In the genomic region with DNA sequence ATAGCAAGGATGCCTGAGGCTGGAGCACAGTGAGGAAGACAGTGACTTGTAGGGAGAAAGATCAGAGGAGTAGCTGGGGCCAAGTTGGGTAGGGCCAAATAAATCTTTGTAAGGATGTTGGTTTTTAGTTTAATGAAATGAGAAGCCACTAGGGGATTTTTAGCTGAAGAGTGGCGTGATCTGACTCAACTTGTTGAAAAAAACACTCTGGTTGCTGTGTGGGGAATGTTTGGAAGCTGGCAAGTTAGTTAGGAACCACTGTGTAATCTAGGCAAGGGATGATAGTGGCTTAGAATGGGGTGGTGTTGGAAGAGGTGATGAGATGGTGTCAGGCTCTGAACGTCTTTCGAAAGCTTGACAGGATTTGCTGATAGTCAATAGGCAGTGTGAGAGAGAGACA, we compare ENCODE assay signal across 16 cellular contexts.
"Had no signal": no experiment of that assay in that cellular context is flagged by ENCODE, and none has a peak within 500 bp of the region (broad histone marks: within the 10 kb centered on the region; RNA-seq: fewer than 3 reads in every experiment).

No MANE protein-coding gene starts in this region.

- DNase-seq: activated naive CD4-positive, alpha-beta T cell; activated naive CD8-positive, alpha-beta T cell treated with anti-CD3 and anti-CD28 coated beads, Interleukin-2, amount 10 ng/mL, durations not matched to agents 7 days and 5 days; anterior cingulate cortex; foreskin keratinocyte; immature natural killer cell; lower lobe of right lung; naive B cell; stimulated activated CD4-positive, alpha-beta T cell treated with anti-CD3 and anti-CD28 coated beads, Interleukin-15, amount 100 ng/mL, for 24 hours; stimulated activated CD4-positive, alpha-beta T cell treated with anti-CD3 and anti-CD28 coated beads, Interleukin-4, amount 100 ng/mL, for 1 hour; stimulated activated naive CD4-positive, alpha-beta T cell treated with Interleukin-2 at 50 U/mL for 16 hours; upper lobe of right lung had no signal

- H3K4me2 ChIP-seq: neural progenitor cell had no signal

- H3K79me2 ChIP-seq: parathyroid adenoma had no signal

- H3K36me3 ChIP-seq: cardiac muscle cell, lower lobe of right lung, neural progenitor cell, upper lobe of right lung had no signal

- ATAC-seq: activated CD4-positive, CD25-positive, alpha-beta regulatory T cell treated with anti-CD3 and anti-CD28 coated beads, Interleukin-2, amount 50 U/mL, for 24 hours; foreskin keratinocyte; lower lobe of right lung; upper lobe of right lung had no signal

- FAIRE-seq: endometrium had no signal

- H3K4me3 ChIP-seq: cardiac muscle cell, lower lobe of right lung, neural progenitor cell, upper lobe of right lung had no signal

- H2AFZ ChIP-seq: neural progenitor cell, parathyroid adenoma had no signal

- H3K9ac ChIP-seq: neural progenitor cell, parathyroid adenoma had no signal

- H3K9me3 ChIP-seq: lower lobe of right lung, upper lobe of right lung had no signal

- H3K4me1 ChIP-seq: foreskin keratinocyte, lower lobe of right lung, neural progenitor cell, parathyroid adenoma, upper lobe of right lung had no signal

- H3K27ac ChIP-seq: cardiac muscle cell, foreskin keratinocyte, lower lobe of right lung, neural progenitor cell, parathyroid adenoma, upper lobe of right lung had no signal

- H3K27me3 ChIP-seq: cardiac muscle cell, foreskin keratinocyte, neural progenitor cell, upper lobe of right lung had no signal
